In the genomic region with DNA sequence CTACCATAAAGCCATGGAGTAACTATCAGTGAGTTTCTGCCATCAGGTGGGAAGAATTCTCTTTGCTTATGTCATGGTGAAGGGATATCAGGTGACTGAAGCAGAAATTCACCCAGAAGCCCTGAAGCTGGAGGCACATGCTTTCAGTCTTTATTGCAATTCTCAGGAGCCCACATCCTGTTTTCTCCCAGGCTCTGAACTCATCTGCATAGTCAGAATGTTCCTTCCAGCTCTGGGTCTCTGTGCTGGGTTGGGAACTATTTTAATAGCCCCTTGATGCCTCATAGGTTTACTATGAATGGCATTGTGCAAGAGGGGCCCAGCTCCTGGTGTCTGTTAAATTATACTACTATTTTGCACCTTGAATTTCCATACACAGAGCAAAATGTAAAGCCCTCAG, we compare ENCODE assay signal across 11 cellular contexts.
DNase-seq lines count a peak whose midpoint lies in the region; ATAC-seq, FAIRE-seq and TF ChIP-seq lines count a peak whose summit lies in the region.
"Had no signal": no experiment of that assay in that cellular context is flagged by ENCODE, and none has a peak within 500 bp of the region (broad histone marks: within the 10 kb centered on the region; RNA-seq: fewer than 3 reads in every experiment).

No MANE protein-coding gene starts in this region.

- H3K27me3 ChIP-seq in adipocyte (replicated peaks; ENCODE audit: control insufficient read depth, insufficient read depth, low read length) (no peaks in the 10 kb centered on the region), keratinocyte (ENCODE audit: control insufficient read depth, extremely low read depth, insufficient read depth, low read length) (no peaks in the 10 kb centered on the region)

- H3K36me3 ChIP-seq in adipocyte (ENCODE audit: control insufficient read depth, insufficient read depth, low read length, severe bottlenecking) (no peaks in the 10 kb centered on the region), keratinocyte (ENCODE audit: control insufficient read depth in 2 of 2, extremely low read depth in 1 of 2, insufficient read depth in 2 of 2, low read length in 2 of 2) (no peaks in the 10 kb centered on the region)

- no peaks in the 10 kb centered on the region for H3K79me2 ChIP-seq in keratinocyte (ENCODE audit: control insufficient read depth, insufficient read depth, low read length)

- H3K4me3 ChIP-seq in adipocyte (ENCODE audit: low read length) (no peak overlapping the region), keratinocyte (ENCODE audit: control insufficient read depth in 2 of 3, extremely low read depth in 1 of 3, insufficient read depth in 2 of 3, low read depth in 1 of 3, low read length in 3 of 3) (no peak overlapping the region)

- H3K9me3 Mint-ChIP-seq in endothelial cell (ENCODE audit: unreplicated experiment), result no peaks in the 10 kb centered on the region

- H3K4me1 Mint-ChIP-seq in endothelial cell (ENCODE audit: unreplicated experiment), result peaks cover 9% of the 10 kb centered on the region

- no peaks in the 10 kb centered on the region for H3K9me3 ChIP-seq in adipocyte (ENCODE audit: control insufficient read depth, low read length)
- H3K9me3 ChIP-seq in keratinocyte (ENCODE audit: control insufficient read depth, low read depth, low read length), result no peaks in the 10 kb centered on the region

- peaks cover 1% of the 10 kb centered on the region for H3K27me3 Mint-ChIP-seq in endothelial cell (ENCODE audit: unreplicated experiment)

- peaks cover 14% of the 10 kb centered on the region for H3K4me1 ChIP-seq in adipocyte (ENCODE audit: control insufficient read depth, insufficient read depth, low read length)
- H3K4me1 ChIP-seq in keratinocyte (ENCODE audit: control insufficient read depth, extremely low read depth, insufficient read depth, low read length), result peaks cover 24% of the 10 kb centered on the region

- H3K27ac Mint-ChIP-seq in endothelial cell (ENCODE audit: unreplicated experiment), result no peak overlapping the region

- peak in 1 of 3 experiments; percentile 5 for TF ChIP-seq CTCF in keratinocyte (optimal IDR thresholded peaks at IDR 0.05 in 1 of 3, IDR thresholded peaks at IDR 0.05 in 1 of 3, conservative IDR thresholded peaks at IDR 0.05 in 1 of 3; ENCODE audit: extremely low read depth in 1 of 3, insufficient read depth in 2 of 3, low read length in 3 of 3)
- TF ChIP-seq CTCF in endothelial cell (IDR thresholded peaks at IDR 0.05; ENCODE audit: unreplicated experiment), result no peak

- no peaks in the 10 kb centered on the region for H3K9me1 ChIP-seq in keratinocyte (ENCODE audit: control insufficient read depth, extremely low read depth, insufficient read depth, low read length)

- H4K20me1 ChIP-seq in keratinocyte (ENCODE audit: control insufficient read depth, extremely low read depth, insufficient read depth, low read length), result no peaks in the 10 kb centered on the region

- H3K9ac ChIP-seq in adipocyte (ENCODE audit: low read length), result no peak overlapping the region
- H3K9ac ChIP-seq in keratinocyte (ENCODE audit: control insufficient read depth, extremely low read depth, insufficient read depth, low read length), result peak overlapping the region; percentile 31

- no peak overlapping the region for H3K4me3 Mint-ChIP-seq in endothelial cell (ENCODE audit: unreplicated experiment)

- peak overlapping the region; percentile 11 for H3K4me2 ChIP-seq in keratinocyte (ENCODE audit: control insufficient read depth, extremely low read depth, insufficient read depth, low read depth, low read length)

- FAIRE-seq in keratinocyte (lab: Jason Lieb, UNC), result peak; percentile 93

- ATAC-seq in HG02870 (IDR thresholded peaks at IDR 0.05; ENCODE audit: unreplicated experiment) (peak; percentile 57), GM18517 (IDR thresholded peaks at IDR 0.05; ENCODE audit: unreplicated experiment) (no peak)

- DNase-seq in DMS153 (lab: John Stamatoyannopoulos, UW) (peak; percentile 57), adipocyte (ENCODE audit: low read depth) (peak; percentile 8), keratinocyte (ENCODE audit: low read depth, low spot score) (peak; percentile 65), activated gamma-delta T cell treated with Interleukin-2 at 50 U/mL for 16 hours (no peak), endothelial cell (ENCODE audit: low spot score) (no peak), C1 segment of cervical spinal cord (lab: John Stamatoyannopoulos, UW) (no peak)
- DNase-seq: aorta; NCI-H2029; stimulated activated naive CD4-positive, alpha-beta T cell treated with Interleukin-2 at 50 U/mL for 16 hours had no signal

- no peak overlapping the region for H2AFZ ChIP-seq in keratinocyte (ENCODE audit: control insufficient read depth, low read length)

- peak overlapping the region; percentile 74 for H3K27ac ChIP-seq in keratinocyte (ENCODE audit: control insufficient read depth, insufficient read depth, low read length)

- H3K36me3 Mint-ChIP-seq in endothelial cell (ENCODE audit: low read depth, unreplicated experiment), result no peaks in the 10 kb centered on the region

- dilution Hi-C loops in keratinocyte (cut with MboI; ENCODE audit: extremely low pct_ligation_motif_present, low sequenced_read_pairs), result no loop called here

Comparison
In these comparisons a context has a peak if more than half of its experiments do, and no peak if none do; other contexts are left out.
1. DNase-seq: peak in DMS153 (single experiment), adipocyte (single experiment) and keratinocyte (single experiment); none in activated gamma-delta T cell treated with Interleukin-2 at 50 U/mL for 16 hours (single experiment), endothelial cell (single experiment) and C1 segment of cervical spinal cord (0 of 14).